In the genomic region with DNA sequence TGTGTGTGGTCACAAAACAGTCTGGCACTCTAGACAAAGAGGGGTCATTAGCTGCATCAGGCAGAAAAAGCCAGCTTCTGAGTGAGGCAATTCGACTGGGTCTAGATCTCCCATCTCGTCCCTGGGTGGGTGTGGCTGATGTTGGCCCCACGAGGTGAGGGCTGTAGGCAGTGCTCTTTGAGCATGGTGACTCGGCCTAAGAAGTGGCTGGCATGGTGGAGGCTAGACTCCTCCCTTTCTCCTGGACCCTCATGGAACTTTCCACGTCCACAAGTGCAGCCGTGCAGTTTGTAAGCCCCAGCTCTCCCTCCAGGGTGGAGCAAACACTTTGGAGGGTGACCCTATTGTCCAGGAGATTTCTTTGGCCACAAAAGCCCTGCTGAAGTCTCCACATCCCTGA, we compare ENCODE assay signal across 1 cellular context.
TF ChIP-seq lines count a peak whose summit lies in the region.

No MANE protein-coding gene starts in this region.

TF ChIP-seq in GM23338, 12 proteins besides CTCF, POLR2A, EP300 and RAD21 (continued from another document):
- TF ChIP-seq, protein P1, sequence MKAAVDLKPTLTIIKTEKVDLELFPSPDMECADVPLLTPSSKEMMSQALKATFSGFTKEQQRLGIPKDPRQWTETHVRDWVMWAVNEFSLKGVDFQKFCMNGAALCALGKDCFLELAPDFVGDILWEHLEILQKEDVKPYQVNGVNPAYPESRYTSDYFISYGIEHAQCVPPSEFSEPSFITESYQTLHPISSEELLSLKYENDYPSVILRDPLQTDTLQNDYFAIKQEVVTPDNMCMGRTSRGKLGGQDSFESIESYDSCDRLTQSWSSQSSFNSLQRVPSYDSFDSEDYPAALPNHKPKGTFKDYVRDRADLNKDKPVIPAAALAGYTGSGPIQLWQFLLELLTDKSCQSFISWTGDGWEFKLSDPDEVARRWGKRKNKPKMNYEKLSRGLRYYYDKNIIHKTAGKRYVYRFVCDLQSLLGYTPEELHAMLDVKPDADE (IDR thresholded peaks at IDR 0.05), result no peak
- TF ChIP-seq STAT1 (IDR thresholded peaks at IDR 0.05; ENCODE audit: unreplicated experiment), result no peak
TF ChIP-seq in GM23338: peak in this region for 0.
